In the genomic region with DNA sequence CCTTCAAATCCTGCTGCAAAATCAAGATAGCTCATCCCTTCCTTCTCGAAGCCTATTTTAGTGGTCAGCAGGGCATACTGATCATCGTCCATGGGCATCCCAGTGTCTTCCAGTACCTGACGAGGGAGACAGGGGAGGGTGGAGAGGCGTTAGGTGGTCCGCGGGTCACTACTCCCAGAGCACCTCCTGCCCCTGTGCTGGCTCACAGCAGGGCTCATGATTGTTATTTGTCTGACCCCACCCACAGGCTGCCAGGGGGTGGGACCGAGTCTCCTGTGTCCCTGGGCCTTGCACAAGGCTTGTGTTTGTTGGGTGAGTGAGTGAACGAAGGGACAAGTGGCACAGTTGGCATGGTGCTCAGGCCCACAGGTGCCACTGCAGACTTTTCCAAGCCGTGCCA, we compare ENCODE assay signal across 1 cellular context.
TF ChIP-seq lines count a peak whose summit lies in the region.

No MANE protein-coding gene starts in this region.

TF ChIP-seq in H1, 55 proteins besides CTCF, POLR2A, EP300 and RAD21:
- TF ChIP-seq, protein P1, sequence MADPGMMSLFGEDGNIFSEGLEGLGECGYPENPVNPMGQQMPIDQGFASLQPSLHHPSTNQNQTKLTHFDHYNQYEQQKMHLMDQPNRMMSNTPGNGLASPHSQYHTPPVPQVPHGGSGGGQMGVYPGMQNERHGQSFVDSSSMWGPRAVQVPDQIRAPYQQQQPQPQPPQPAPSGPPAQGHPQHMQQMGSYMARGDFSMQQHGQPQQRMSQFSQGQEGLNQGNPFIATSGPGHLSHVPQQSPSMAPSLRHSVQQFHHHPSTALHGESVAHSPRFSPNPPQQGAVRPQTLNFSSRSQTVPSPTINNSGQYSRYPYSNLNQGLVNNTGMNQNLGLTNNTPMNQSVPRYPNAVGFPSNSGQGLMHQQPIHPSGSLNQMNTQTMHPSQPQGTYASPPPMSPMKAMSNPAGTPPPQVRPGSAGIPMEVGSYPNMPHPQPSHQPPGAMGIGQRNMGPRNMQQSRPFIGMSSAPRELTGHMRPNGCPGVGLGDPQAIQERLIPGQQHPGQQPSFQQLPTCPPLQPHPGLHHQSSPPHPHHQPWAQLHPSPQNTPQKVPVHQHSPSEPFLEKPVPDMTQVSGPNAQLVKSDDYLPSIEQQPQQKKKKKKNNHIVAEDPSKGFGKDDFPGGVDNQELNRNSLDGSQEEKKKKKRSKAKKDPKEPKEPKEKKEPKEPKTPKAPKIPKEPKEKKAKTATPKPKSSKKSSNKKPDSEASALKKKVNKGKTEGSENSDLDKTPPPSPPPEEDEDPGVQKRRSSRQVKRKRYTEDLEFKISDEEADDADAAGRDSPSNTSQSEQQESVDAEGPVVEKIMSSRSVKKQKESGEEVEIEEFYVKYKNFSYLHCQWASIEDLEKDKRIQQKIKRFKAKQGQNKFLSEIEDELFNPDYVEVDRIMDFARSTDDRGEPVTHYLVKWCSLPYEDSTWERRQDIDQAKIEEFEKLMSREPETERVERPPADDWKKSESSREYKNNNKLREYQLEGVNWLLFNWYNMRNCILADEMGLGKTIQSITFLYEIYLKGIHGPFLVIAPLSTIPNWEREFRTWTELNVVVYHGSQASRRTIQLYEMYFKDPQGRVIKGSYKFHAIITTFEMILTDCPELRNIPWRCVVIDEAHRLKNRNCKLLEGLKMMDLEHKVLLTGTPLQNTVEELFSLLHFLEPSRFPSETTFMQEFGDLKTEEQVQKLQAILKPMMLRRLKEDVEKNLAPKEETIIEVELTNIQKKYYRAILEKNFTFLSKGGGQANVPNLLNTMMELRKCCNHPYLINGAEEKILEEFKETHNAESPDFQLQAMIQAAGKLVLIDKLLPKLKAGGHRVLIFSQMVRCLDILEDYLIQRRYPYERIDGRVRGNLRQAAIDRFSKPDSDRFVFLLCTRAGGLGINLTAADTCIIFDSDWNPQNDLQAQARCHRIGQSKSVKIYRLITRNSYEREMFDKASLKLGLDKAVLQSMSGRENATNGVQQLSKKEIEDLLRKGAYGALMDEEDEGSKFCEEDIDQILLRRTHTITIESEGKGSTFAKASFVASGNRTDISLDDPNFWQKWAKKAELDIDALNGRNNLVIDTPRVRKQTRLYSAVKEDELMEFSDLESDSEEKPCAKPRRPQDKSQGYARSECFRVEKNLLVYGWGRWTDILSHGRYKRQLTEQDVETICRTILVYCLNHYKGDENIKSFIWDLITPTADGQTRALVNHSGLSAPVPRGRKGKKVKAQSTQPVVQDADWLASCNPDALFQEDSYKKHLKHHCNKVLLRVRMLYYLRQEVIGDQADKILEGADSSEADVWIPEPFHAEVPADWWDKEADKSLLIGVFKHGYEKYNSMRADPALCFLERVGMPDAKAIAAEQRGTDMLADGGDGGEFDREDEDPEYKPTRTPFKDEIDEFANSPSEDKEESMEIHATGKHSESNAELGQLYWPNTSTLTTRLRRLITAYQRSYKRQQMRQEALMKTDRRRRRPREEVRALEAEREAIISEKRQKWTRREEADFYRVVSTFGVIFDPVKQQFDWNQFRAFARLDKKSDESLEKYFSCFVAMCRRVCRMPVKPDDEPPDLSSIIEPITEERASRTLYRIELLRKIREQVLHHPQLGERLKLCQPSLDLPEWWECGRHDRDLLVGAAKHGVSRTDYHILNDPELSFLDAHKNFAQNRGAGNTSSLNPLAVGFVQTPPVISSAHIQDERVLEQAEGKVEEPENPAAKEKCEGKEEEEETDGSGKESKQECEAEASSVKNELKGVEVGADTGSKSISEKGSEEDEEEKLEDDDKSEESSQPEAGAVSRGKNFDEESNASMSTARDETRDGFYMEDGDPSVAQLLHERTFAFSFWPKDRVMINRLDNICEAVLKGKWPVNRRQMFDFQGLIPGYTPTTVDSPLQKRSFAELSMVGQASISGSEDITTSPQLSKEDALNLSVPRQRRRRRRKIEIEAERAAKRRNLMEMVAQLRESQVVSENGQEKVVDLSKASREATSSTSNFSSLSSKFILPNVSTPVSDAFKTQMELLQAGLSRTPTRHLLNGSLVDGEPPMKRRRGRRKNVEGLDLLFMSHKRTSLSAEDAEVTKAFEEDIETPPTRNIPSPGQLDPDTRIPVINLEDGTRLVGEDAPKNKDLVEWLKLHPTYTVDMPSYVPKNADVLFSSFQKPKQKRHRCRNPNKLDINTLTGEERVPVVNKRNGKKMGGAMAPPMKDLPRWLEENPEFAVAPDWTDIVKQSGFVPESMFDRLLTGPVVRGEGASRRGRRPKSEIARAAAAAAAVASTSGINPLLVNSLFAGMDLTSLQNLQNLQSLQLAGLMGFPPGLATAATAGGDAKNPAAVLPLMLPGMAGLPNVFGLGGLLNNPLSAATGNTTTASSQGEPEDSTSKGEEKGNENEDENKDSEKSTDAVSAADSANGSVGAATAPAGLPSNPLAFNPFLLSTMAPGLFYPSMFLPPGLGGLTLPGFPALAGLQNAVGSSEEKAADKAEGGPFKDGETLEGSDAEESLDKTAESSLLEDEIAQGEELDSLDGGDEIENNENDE (IDR thresholded peaks at IDR 0.05; ENCODE audit: insufficient replicate concordance, low read length), result no peak
- TF ChIP-seq POLR2AphosphoS5 (IDR thresholded peaks at IDR 0.05; ENCODE audit: low read depth, low read length), result no peak
- no peak for TF ChIP-seq TCF12 (IDR thresholded peaks at IDR 0.05; ENCODE audit: low read depth, low read length)
- TF ChIP-seq, protein P2, sequence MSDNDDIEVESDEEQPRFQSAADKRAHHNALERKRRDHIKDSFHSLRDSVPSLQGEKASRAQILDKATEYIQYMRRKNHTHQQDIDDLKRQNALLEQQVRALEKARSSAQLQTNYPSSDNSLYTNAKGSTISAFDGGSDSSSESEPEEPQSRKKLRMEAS (IDR thresholded peaks at IDR 0.05), result no peak
- TF ChIP-seq SIRT6 (IDR thresholded peaks at IDR 0.05; ENCODE audit: low read length), result no peak
- TF ChIP-seq BACH1 (IDR thresholded peaks at IDR 0.05; ENCODE audit: low read length), result no peak
